ENCODE assay signal across 8 cellular contexts in the genomic region with DNA sequence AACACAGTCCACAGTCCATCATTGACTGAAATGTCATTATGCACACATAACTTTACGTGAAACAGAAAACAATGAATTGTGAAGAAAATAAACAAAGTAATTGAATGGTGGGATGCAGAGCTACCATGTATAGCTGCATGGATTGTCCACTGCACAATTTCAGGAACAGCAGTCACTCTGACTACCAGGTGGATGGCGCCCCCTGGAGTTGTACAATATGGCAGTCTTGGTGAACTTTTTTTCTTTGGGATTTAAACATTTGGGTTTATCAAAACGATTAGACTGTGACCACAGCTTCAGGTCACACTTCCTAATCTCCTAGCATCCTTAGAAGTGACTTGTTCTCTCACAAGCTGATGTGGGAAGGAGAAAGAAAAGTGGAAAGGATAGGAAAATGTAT. TPM values are rescaled to one million over a fixed set of nuclear protein-coding genes. Genes with fewer than 3 reads are reported as not detected.
DNase-seq lines count a peak whose midpoint lies in the region; ATAC-seq and TF ChIP-seq lines count a peak whose summit lies in the region.

No MANE protein-coding gene starts in this region.

- peak; percentile 30 for TF ChIP-seq CTCF in AG09319 (IDR thresholded peaks at IDR 0.05; ENCODE audit: low read depth, low read length)
- peak; percentile 41; the same call in 1 of the 2 replicates for TF ChIP-seq CTCF in GM12875 (IDR thresholded peaks at IDR 0.05; ENCODE audit: borderline replicate concordance, insufficient read depth, low read depth, low read length)
- peak; percentile 48 for TF ChIP-seq CTCF in fibroblast of the aortic adventitia (IDR thresholded peaks at IDR 0.05; ENCODE audit: insufficient read depth, low read length)

- H3K9me3 Mint-ChIP-seq in T-helper 2 cell treated with Interferon-gamma antibody and Interleukin-4, amounts not matched to agents 5 μg/mL and 100 μg/mL, for 36 hours: no peaks in the 10 kb centered on the region

- ATAC-seq in sciatic nerve: no peak

- no peaks in the 10 kb centered on the region for H3K4me1 Mint-ChIP-seq in T-helper 2 cell treated with Interferon-gamma antibody and Interleukin-4, amounts not matched to agents 5 μg/mL and 100 μg/mL, for 36 hours (ENCODE audit: low read depth)

- H3K4me3 Mint-ChIP-seq in T-helper 2 cell treated with Interferon-gamma antibody and Interleukin-4, amounts not matched to agents 5 μg/mL and 100 μg/mL, for 36 hours: no peak overlapping the region

- H3K27me3 Mint-ChIP-seq in T-helper 2 cell treated with Interferon-gamma antibody and Interleukin-4, amounts not matched to agents 5 μg/mL and 100 μg/mL, for 36 hours (ENCODE audit: low read depth): peaks cover 3% of the 10 kb centered on the region

- H3K27ac Mint-ChIP-seq in T-helper 2 cell treated with Interferon-gamma antibody and Interleukin-4, amounts not matched to agents 5 μg/mL and 100 μg/mL, for 36 hours: no peak overlapping the region

- intact Hi-C loops in sciatic nerve (cut with DNase I): no loop called here

- H3K36me3 Mint-ChIP-seq in T-helper 2 cell treated with Interferon-gamma antibody and Interleukin-4, amounts not matched to agents 5 μg/mL and 100 μg/mL, for 36 hours (ENCODE audit: low read depth): no peaks in the 10 kb centered on the region

- no peak overlapping the region for H3K4me3 ChIP-seq in GM12875 (ENCODE audit: low read depth, low read length)
- H3K4me3 ChIP-seq in fibroblast of the aortic adventitia (ENCODE audit: low read depth, low read length): no peak overlapping the region

- no peak for DNase-seq in AG09319 (ENCODE audit: extremely low read depth, low read depth)
- peak; percentile 14 for DNase-seq in T-helper 2 cell treated with Interferon-gamma antibody and Interleukin-4, amounts not matched to agents 5 μg/mL and 100 μg/mL, for 36 hours (ENCODE audit: low spot score)
- DNase-seq in fibroblast of the aortic adventitia (ENCODE audit: low read depth): peak; percentile 32
- peak; percentile 65 for DNase-seq in sciatic nerve (ENCODE audit: low spot score)
- DNase-seq in NCI-H1930 (lab: John Stamatoyannopoulos, UW): no peak
- DNase-seq in T1000 (lab: John Stamatoyannopoulos, UW): no peak
- no peak for DNase-seq in islet precursor cell

RNA-seq across cellular contexts. Expression of a gene that starts 48.9 kb away (rescaled TPM):
- total RNA-seq in fibroblast of the aortic adventitia (ENCODE audit: low replicate concordance) (89.2 and 137 TPM in 2 replicates), sciatic nerve (155 TPM)

Comparison
In these comparisons a context has a peak if more than half of its experiments do, and no peak if none do; other contexts are left out.
1. DNase-seq: peak in T-helper 2 cell treated with Interferon-gamma antibody and Interleukin-4, amounts not matched to agents 5 μg/mL and 100 μg/mL, for 36 hours (single experiment), fibroblast of the aortic adventitia (single experiment) and sciatic nerve (single experiment); none in AG09319 (single experiment), NCI-H1930 (0 of 2), T1000 (single experiment) and islet precursor cell (single experiment).
2. Peak in every context shown above with its lines, with median percentiles within 50 percentile points of each other: CTCF ChIP-seq.